ENCODE assay signal across 8 cellular contexts in the genomic region with DNA sequence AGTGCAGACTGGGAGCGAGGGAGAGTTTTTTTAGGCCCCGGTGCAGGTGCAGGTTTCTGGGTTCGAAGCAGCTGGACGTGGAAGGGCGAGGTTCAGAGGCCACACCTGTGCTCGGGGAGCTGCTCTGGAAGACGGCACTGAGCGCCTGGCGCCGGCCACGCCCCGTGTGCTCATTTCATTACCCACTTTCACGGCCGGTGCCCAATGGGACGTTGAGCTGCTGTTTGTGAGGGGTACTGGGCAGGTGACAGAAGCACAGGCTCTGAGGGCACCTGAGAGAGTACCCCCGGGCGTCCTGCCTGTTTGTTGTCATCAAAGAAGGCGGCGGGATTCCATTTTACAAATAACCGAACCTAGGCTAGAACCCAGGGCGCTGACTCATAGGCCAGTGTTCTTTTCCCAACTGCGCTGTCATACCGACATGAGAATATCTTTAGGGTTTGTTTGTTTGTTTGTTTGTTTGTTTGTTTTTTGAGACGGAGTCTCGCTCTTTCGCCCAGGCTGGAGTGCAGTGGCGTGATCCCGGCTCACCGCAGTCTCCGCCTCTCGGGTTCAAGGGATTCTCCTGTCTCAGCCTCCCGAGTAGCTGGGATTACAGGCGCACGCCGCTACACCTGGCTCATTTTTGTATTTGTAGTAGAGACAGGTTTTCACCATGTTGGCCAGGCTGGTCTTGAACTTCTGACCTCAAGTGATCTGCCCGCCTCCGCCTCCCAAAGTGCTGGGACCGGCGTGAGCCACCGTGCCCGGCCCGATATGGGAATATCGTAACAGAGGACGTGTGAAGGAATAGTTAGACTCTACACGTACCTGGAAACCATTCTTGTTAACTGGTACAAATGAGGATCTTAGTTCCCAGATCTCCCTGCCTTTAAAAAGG. TPM values are rescaled to one million over a fixed set of nuclear protein-coding genes. Genes with fewer than 3 reads are reported as not detected.
DNase-seq lines count a peak whose midpoint lies in the region; ATAC-seq and TF ChIP-seq lines count a peak whose summit lies in the region.

No MANE protein-coding gene starts in this region.

- peak; percentile 40 for ATAC-seq in GM21619 (IDR thresholded peaks at IDR 0.05; ENCODE audit: unreplicated experiment)

- DNase-seq in DMS79 (lab: John Stamatoyannopoulos, UW): peak; percentile 83
- peak; percentile 61 for DNase-seq in NCI-H1092 treated with DMSO at 0.1 percent for 48 hours (lab: John Stamatoyannopoulos, UW)
- peak; percentile 77 for DNase-seq in activated CD8-positive, alpha-beta memory T cell treated with anti-CD3 and anti-CD28 coated beads for 24 hours
- peak; percentile 62 for DNase-seq in esophagus muscularis mucosa (ENCODE audit: extremely low spot score)
- DNase-seq in NOMO-1 (lab: John Stamatoyannopoulos, UW; ENCODE audit: unreplicated experiment in 2 of 2): no peak
- no peak for DNase-seq in globus pallidus (ENCODE audit: low spot score)

- H3K27ac ChIP-seq in esophagus muscularis mucosa (replicated peaks in 1 of 4) (peak overlapping the region; percentile 81 to 85 (median 82)), neutrophil (no peak overlapping the region)

- intact Hi-C loops in esophagus muscularis mucosa (cut with DNase I): no loop called here

- WGBS in esophagus muscularis mucosa: 66% methylated on average over 37 of the region's 45 CpGs

- H3K9me3 ChIP-seq in esophagus muscularis mucosa (no peaks in the 10 kb centered on the region), neutrophil (no peaks in the 10 kb centered on the region)

- H3K4me1 ChIP-seq in esophagus muscularis mucosa (peaks cover 10 to 20% (median 19%) of the 10 kb centered on the region in 4 donors), neutrophil (ENCODE audit: control insufficient read depth in 1 of 2, insufficient read depth in 1 of 2, low read depth in 1 of 2, low read length in 1 of 2) (peaks cover 7 to 13% of the 10 kb centered on the region in 2 experiments)

- TF ChIP-seq EP300 in esophagus muscularis mucosa (IDR thresholded peaks at IDR 0.05): no peak

- H3K27me3 ChIP-seq in esophagus muscularis mucosa (no peaks in the 10 kb centered on the region), neutrophil (peaks cover 48% of the 10 kb centered on the region)

- no peaks in the 10 kb centered on the region for H3K36me3 ChIP-seq in esophagus muscularis mucosa
- H3K36me3 ChIP-seq in neutrophil: no peaks in the 10 kb centered on the region

- no peak for TF ChIP-seq POLR2A in esophagus muscularis mucosa (IDR thresholded peaks at IDR 0.05; ENCODE audit: low read depth)

- TF ChIP-seq CTCF in esophagus muscularis mucosa (IDR thresholded peaks at IDR 0.05): no peak
- TF ChIP-seq CTCF in neutrophil (IDR thresholded peaks at IDR 0.05): no peak

- H3K4me3 ChIP-seq in esophagus muscularis mucosa (peak overlapping the region; percentile 86 to 98 (median 96)), neutrophil (ENCODE audit: low read depth in 1 of 2, low read length in 1 of 2) (peak overlapping the region; percentile 83 to 90)

RNA-seq across cellular contexts. Expression of a gene that starts 16.6 kb away (rescaled TPM):
- 10 to 100 TPM in 2 of 4 donors, 1 to 10 TPM in 2; 3.3 to 12.5 (median 10.0) TPM for total RNA-seq in esophagus muscularis mucosa

Comparison
In these comparisons a context has a peak if more than half of its experiments do, and no peak if none do; other contexts are left out.
1. DNase-seq: peak in DMS79 (single experiment), NCI-H1092 treated with DMSO at 0.1 percent for 48 hours (single experiment), activated CD8-positive, alpha-beta memory T cell treated with anti-CD3 and anti-CD28 coated beads for 24 hours (single experiment) and esophagus muscularis mucosa (single experiment); none in NOMO-1 (0 of 2) and globus pallidus (single experiment).